26 cellular contexts compared by ENCODE assay signal in the genomic region with DNA sequence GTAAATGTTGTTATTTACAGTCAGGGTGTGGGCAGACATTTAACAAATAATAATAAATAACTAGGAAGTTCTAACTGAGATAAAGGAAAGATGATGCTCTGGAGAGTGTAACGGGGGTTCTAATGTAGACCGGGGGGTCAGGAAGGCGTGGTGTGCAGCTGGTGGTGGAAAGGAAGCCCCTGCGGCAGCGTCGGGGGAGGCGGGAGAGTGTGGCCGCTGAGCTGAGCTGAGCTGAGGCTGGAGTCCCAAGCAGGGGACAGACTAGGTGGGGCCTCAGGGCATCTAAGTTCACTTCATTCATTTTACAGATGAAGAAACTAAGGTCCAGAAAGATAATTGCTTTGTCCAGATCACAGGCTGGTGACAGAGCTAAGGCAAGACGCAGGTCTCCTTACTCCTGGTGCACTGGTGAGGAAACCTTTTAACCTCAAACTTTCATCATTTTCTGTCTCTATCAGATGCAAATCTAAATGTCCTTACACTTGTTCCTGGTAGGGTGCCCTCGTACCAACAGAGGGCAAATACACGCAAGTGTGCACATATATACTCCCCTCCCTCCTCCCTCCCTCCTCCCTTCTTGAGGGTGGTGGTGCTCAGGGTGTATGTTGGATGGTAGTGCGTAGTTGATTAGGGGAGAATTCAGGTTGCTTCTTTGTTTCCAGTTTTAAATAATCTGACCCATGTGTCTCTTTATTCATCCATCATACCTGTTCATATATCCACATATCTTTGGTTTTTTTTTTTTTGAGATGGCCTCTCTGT.
"Had no signal": no experiment of that assay in that cellular context is flagged by ENCODE, and none has a peak within 500 bp of the region (broad histone marks: within the 10 kb centered on the region; RNA-seq: fewer than 3 reads in every experiment).

No MANE protein-coding gene starts in this region.

- H3K27ac Mint-ChIP-seq: endodermal cell; memory B cell; stimulated activated memory B cell treated with anti-CD40 and anti-IgM and Interleukin-4, amounts not matched to agents 10 μg/mL and 1 μg/mL and 100 μg/mL, for 72 hours; stimulated activated naive CD8-positive, alpha-beta T cell treated with anti-CD3 and anti-CD28 coated beads, Interleukin-15, Interleukin-2, amounts not matched to agents 100 ng/mL and 50 ng/mL, for 24 hours had no signal

- H3K9me3 ChIP-seq: gastroesophageal sphincter, heart right ventricle, prostate gland, right atrium auricular region, suprapubic skin, vagina had no signal

- DNase-seq: effector CD8-positive, alpha-beta T cell; endodermal cell; foreskin keratinocyte; heart right ventricle; hypothalamus; nucleus accumbens; stimulated activated CD4-positive, alpha-beta T cell treated with anti-CD3 and anti-CD28 coated beads, Interleukin-12 subunit alpha, Interleukin-12 subunit beta, amount 100 ng/mL, for 4 hours; stimulated activated CD4-positive, alpha-beta T cell treated with anti-CD3 and anti-CD28 coated beads, Interleukin-1b, Interleukin-23, amount 100 ng/mL, for 48 hours; stimulated activated CD4-positive, alpha-beta T cell treated with anti-CD3 and anti-CD28 coated beads, Interleukin-4, amount 100 ng/mL, for 4 hours; trophoblast cell had no signal

- H3K9me3 Mint-ChIP-seq: memory B cell; stimulated activated memory B cell treated with anti-CD40 and anti-IgM and Interleukin-4, amounts not matched to agents 10 μg/mL and 1 μg/mL and 100 μg/mL, for 72 hours; stimulated activated naive CD8-positive, alpha-beta T cell treated with anti-CD3 and anti-CD28 coated beads, Interleukin-15, Interleukin-2, amounts not matched to agents 100 ng/mL and 50 ng/mL, for 24 hours had no signal

- H3K4me3 ChIP-seq: gastroesophageal sphincter, heart right ventricle, lung, prostate gland, right atrium auricular region, smooth muscle cell, suprapubic skin, vagina had no signal

- FAIRE-seq: colon, keratinocyte had no signal

- H3K36me3 ChIP-seq: gastroesophageal sphincter, heart right ventricle, prostate gland, right atrium auricular region, suprapubic skin, vagina had no signal

- ATAC-seq: esophagus mucosa; foreskin keratinocyte; gastroesophageal sphincter; heart right ventricle; sciatic nerve; stimulated activated memory B cell treated with anti-CD40 and anti-IgM and Interleukin-4, amounts not matched to agents 10 μg/mL and 1 μg/mL and 100 μg/mL, for 72 hours had no signal

- H3K36me3 Mint-ChIP-seq: memory B cell; stimulated activated memory B cell treated with anti-CD40 and anti-IgM and Interleukin-4, amounts not matched to agents 10 μg/mL and 1 μg/mL and 100 μg/mL, for 72 hours had no signal

- H3K4me3 Mint-ChIP-seq: endodermal cell; memory B cell; nephron; stimulated activated memory B cell treated with anti-CD40 and anti-IgM and Interleukin-4, amounts not matched to agents 10 μg/mL and 1 μg/mL and 100 μg/mL, for 72 hours; stimulated activated naive CD8-positive, alpha-beta T cell treated with anti-CD3 and anti-CD28 coated beads, Interleukin-15, Interleukin-2, amounts not matched to agents 100 ng/mL and 50 ng/mL, for 24 hours had no signal

- H3K27ac ChIP-seq: epithelial cell of prostate, foreskin keratinocyte, gastroesophageal sphincter, heart right ventricle, prostate gland, right atrium auricular region, suprapubic skin, vagina had no signal

- H3K27me3 ChIP-seq: foreskin keratinocyte, gastroesophageal sphincter, right atrium auricular region, suprapubic skin, vagina had no signal

- H3K4me1 ChIP-seq: foreskin keratinocyte, gastroesophageal sphincter, prostate gland, right atrium auricular region, suprapubic skin, vagina had no signal
